8 cellular contexts compared by ENCODE assay signal in genomic region chr1:120175688-120176087, GRCh38. TPM values are rescaled to one million over a fixed set of nuclear protein-coding genes. Genes with fewer than 3 reads are reported as not detected.
DNase-seq lines count a peak whose midpoint lies in the region; ATAC-seq and TF ChIP-seq lines count a peak whose summit lies in the region.
"Not testable (repeated sequence)": the region's sequence is repeated elsewhere in the genome, so short reads cannot be mapped to it uniquely, and the experiment has no call there.

No MANE protein-coding gene starts in this region.

- H3K4me1 Mint-ChIP-seq in activated B cell treated with CpG ODN at 0.5 μM for 24 hours = peaks cover 12% of the 10 kb centered on the region

- H3K27ac Mint-ChIP-seq in activated B cell treated with CpG ODN at 0.5 μM for 24 hours = peak overlapping the region; percentile 94

- H3K27ac ChIP-seq in mammary epithelial cell (ENCODE audit: insufficient read depth, low read depth, low read length) (peak overlapping the region; percentile 84), mesodermal cell (ENCODE audit: low read depth, low read length, severe bottlenecking) (peak overlapping the region; percentile 89), skeletal muscle tissue (ENCODE audit: low read depth, low read length) (peak overlapping the region; percentile 87)

- WGBS in mammary epithelial cell (ENCODE audit: low coverage, missing lambda C conversion rate) = 6% methylated on average over 7 of the region's 7 CpGs
- 0% methylated on average over 2 of the region's 7 CpGs for WGBS in mesodermal cell (ENCODE audit: insufficient coverage in 2 of 2), 2 experiments

- not testable (repeated sequence) for H3K27me3 Mint-ChIP-seq in activated B cell treated with CpG ODN at 0.5 μM for 24 hours

- TSS peak; percentile 73 for BruUV-seq in mammary epithelial cell (replicated peaks; lab: Mats Ljungman, UMichigan)

- H3K4me2 ChIP-seq in mammary epithelial cell (ENCODE audit: insufficient read depth, low read depth, low read length) = peak overlapping the region; percentile 39

- dilution Hi-C loops in mammary epithelial cell (cut with HindIII; ENCODE audit: low sequenced_read_pairs) = not testable (repeated sequence)

- not testable (repeated sequence) for H3K27me3 ChIP-seq in MG63; mammary epithelial cell (ENCODE audit: insufficient read depth, low read length); skeletal muscle tissue (ENCODE audit: control insufficient read depth in 3 of 3, insufficient read depth in 3 of 3, low read length in 3 of 3)

- H3K4me1 ChIP-seq in mammary epithelial cell (ENCODE audit: insufficient read depth, low read length); mesodermal cell (ENCODE audit: control insufficient read depth, insufficient read depth, low read length, poor library complexity, severe bottlenecking); skeletal muscle tissue (ENCODE audit: control insufficient read depth in 3 of 3, insufficient read depth in 3 of 3, low read length in 3 of 3): not testable (repeated sequence)

- POLR2A ChIA-PET in AG04449 (lab: Yijun Ruan, JAX) = not testable (repeated sequence)
- POLR2A ChIA-PET in activated B cell treated with CpG ODN at 0.5 μM for 24 hours (lab: Charles Lee) = interaction anchor here (0.9 to 1.0 kb wide), 3 partner anchors 179 to 1035 kb away, joined by 3 to 6 read pairs (median 3); partner anchors contain the start of gene WARS2

- not testable (repeated sequence) for TF ChIP-seq CTCF in AG04449 (IDR thresholded peaks at IDR 0.05; ENCODE audit: insufficient read depth, low read length, missing control alignments); activated B cell treated with CpG ODN at 0.5 μM for 24 hours (IDR thresholded peaks at IDR 0.05); mammary epithelial cell (conservative IDR thresholded peaks at IDR 0.05 in 1 of 2, IDR thresholded peaks at IDR 0.05 in 1 of 2; ENCODE audit: extremely low read depth in 1 of 2, insufficient read depth in 1 of 2, low read depth in 1 of 2, low read length in 2 of 2)

- ATAC-seq in GM18505 (IDR thresholded peaks at IDR 0.05; ENCODE audit: unreplicated experiment) = peak; percentile 6
- ATAC-seq in activated B cell treated with CpG ODN at 0.5 μM for 24 hours (ENCODE audit: low read depth) = not testable (repeated sequence)

- not testable (repeated sequence) for H4K20me1 ChIP-seq in mammary epithelial cell (ENCODE audit: insufficient read depth, low read length)

- not testable (repeated sequence) for H3K36me3 Mint-ChIP-seq in activated B cell treated with CpG ODN at 0.5 μM for 24 hours (ENCODE audit: low read depth)

- H3K4me3 ChIP-seq in AG04449 (ENCODE audit: low read depth, low read length) (peak overlapping the region; percentile 95), MG63 (peak overlapping the region; percentile 93), mammary epithelial cell (replicated peaks in 1 of 3; ENCODE audit: insufficient read depth in 1 of 3, low read depth in 2 of 3, low read length in 3 of 3) (peak overlapping the region; percentile 58 to 81 (median 75)), mesodermal cell (ENCODE audit: extremely low read depth, insufficient read depth, low read length, poor library complexity, severe bottlenecking) (peak overlapping the region; percentile 64), skeletal muscle tissue (ENCODE audit: low read length in 3 of 3) (peak overlapping the region; percentile 81 to 94 (median 92))

- H3K9me3 Mint-ChIP-seq in activated B cell treated with CpG ODN at 0.5 μM for 24 hours = not testable (repeated sequence)

- H3K79me2 ChIP-seq in mammary epithelial cell (ENCODE audit: insufficient read depth, low read length) = peaks cover 15% of the 10 kb centered on the region

- CTCF ChIA-PET in AG04449 (lab: Yijun Ruan, JAX) = interaction anchor here (1.5 kb wide), 1 partner anchor 306 kb away, joined by 4 read pairs; no protein-coding TSS in a partner anchor
- CTCF ChIA-PET in activated B cell treated with CpG ODN at 0.5 μM for 24 hours (lab: Charles Lee) = interaction anchor here (1.2 to 1.5 kb wide), 2 partner anchors 207 to 227 kb away, joined by 4 to 5 read pairs; no protein-coding TSS in a partner anchor
- CTCF ChIA-PET in mammary epithelial cell (lab: Charles Lee; ENCODE audit: low non-redundant PET) = not testable (repeated sequence)

- peak overlapping the region; percentile 86 for H2AFZ ChIP-seq in mammary epithelial cell (ENCODE audit: low read depth, low read length)

- not testable (repeated sequence) for DNase-seq in AG04449 (ENCODE audit: low read depth, low spot score); MG63; activated B cell treated with CpG ODN at 0.5 μM for 24 hours; mammary epithelial cell
- peak; percentile 12 for DNase-seq in glomerular visceral epithelial cell (ENCODE audit: extremely low spot score)

- not testable (repeated sequence) for H3K9me3 ChIP-seq in MG63; mammary epithelial cell (replicated peaks; ENCODE audit: insufficient read depth, low read length); mesodermal cell (ENCODE audit: control insufficient read depth, low read length); skeletal muscle tissue (ENCODE audit: control insufficient read depth in 3 of 3, low read length in 3 of 3)

- intact Hi-C loops in activated B cell treated with CpG ODN at 0.5 μM for 24 hours (cut with micrococcal nuclease) = loop anchor here (10.0 kb wide), 1 partner anchor 1031 kb away; the partner anchor contains the start of gene WARS2
- intact Hi-C loops in mammary epithelial cell (cut with micrococcal nuclease) = not testable (repeated sequence)

- in situ Hi-C loops in mammary epithelial cell (cut with MboI; ENCODE audit: low sequenced_read_pairs in 2 of 2) = not testable (repeated sequence)

- H3K36me3 ChIP-seq in MG63; mammary epithelial cell (ENCODE audit: insufficient read depth, low read length); mesodermal cell (ENCODE audit: control insufficient read depth, insufficient read depth, low read length); skeletal muscle tissue (ENCODE audit: control insufficient read depth in 3 of 3, insufficient read depth in 3 of 3, low read length in 3 of 3): not testable (repeated sequence)

- not testable (repeated sequence) for TF ChIP-seq POLR2A in GM18505 (IDR thresholded peaks at IDR 0.05; ENCODE audit: borderline replicate concordance, extremely low read depth, insufficient read depth, insufficient read length)

- H3K4me3 Mint-ChIP-seq in activated B cell treated with CpG ODN at 0.5 μM for 24 hours = peak overlapping the region; percentile 97

- H3K9ac ChIP-seq in mammary epithelial cell (ENCODE audit: insufficient read depth, low read length) (peak overlapping the region; percentile 84), skeletal muscle tissue (ENCODE audit: low read depth in 1 of 3, low read length in 3 of 3) (peak overlapping the region; percentile 91 to 96 (median 91))

RNA-seq across cellular contexts. Expression of gene SEC22B, which starts 0.6 kb away (rescaled TPM):
- total RNA-seq in MG63 (2014; rRNA removed; shearing (Covaris generic); ENCODE audit: low replicate concordance) = 9.9 and 14.8 TPM in 2 replicates
- total RNA-seq in activated B cell treated with CpG ODN at 0.5 μM for 24 hours (24.5 and 27.5 TPM in 2 replicates), mammary epithelial cell (10 to 100 TPM; 31.8 to 33.5 TPM), skeletal muscle tissue (26.6 TPM)
- polyA plus RNA-seq in mammary epithelial cell = 9.9 TPM
- polyA minus RNA-seq in mammary epithelial cell = 10.1 TPM
- polyA plus RNA-seq in mesodermal cell (2013, experiment 1 of 2) = 21.3 TPM
- polyA plus RNA-seq in mesodermal cell (2013, experiment 2 of 2) = 21.2 TPM
